ENCODE assay signal across 29 cellular contexts in genomic region chr5:111762895-111763294, GRCh38. TPM values are rescaled to one million over a fixed set of nuclear protein-coding genes. Genes with fewer than 3 reads are reported as not detected.
DNase-seq lines count a peak whose midpoint lies in the region; ATAC-seq, FAIRE-seq and TF ChIP-seq lines count a peak whose summit lies in the region.
"Had no signal": no experiment of that assay in that cellular context is flagged by ENCODE, and none has a peak within 500 bp of the region (broad histone marks: within the 10 kb centered on the region; RNA-seq: fewer than 3 reads in every experiment).

No MANE protein-coding gene starts in this region.

- no peaks in the 10 kb centered on the region for H3K79me2 ChIP-seq in hepatocyte

- no peak overlapping the region for H2AFZ ChIP-seq in hepatocyte

- 40% methylated on average over 6 of the region's 6 CpGs for WGBS in hepatocyte (ENCODE audit: low lambda C conversion rate, missing lambda C conversion rate)

- no peaks in the 10 kb centered on the region for H3K27me3 ChIP-seq in hepatocyte
- H3K27me3 ChIP-seq: body of pancreas, tibial artery had no signal

- FAIRE-seq in urothelium cell line (lab: Jason Lieb, UNC), result no peak
- FAIRE-seq: GM12892, GM19239 had no signal

- no peaks in the 10 kb centered on the region for H4K20me1 ChIP-seq in hepatocyte (ENCODE audit: insufficient read depth, poor library complexity, severe bottlenecking)

- peaks cover 15% of the 10 kb centered on the region for H3K4me1 ChIP-seq in hepatocyte (ENCODE audit: insufficient read depth)

- H3K4me2 ChIP-seq in hepatocyte, result peak overlapping the region; percentile 11

- peak; percentile 58 for DNase-seq in NCI-H748 (lab: John Stamatoyannopoulos, UW; ENCODE audit: unreplicated experiment)
- DNase-seq in NCI-H748 treated with DMSO at 0.1 percent for 48 hours (lab: John Stamatoyannopoulos, UW), result no peak
- peak; percentile 86 for DNase-seq in astrocyte of the spinal cord (ENCODE audit: low read depth, low spot score)
- no peak for DNase-seq in hepatocyte (ENCODE audit: low spot score)
- DNase-seq in smooth muscle cell of the brain vasculature (ENCODE audit: low read depth, low spot score), result peak; percentile 77
- DNase-seq in HCEC 1CT, result no peak
- no peak for DNase-seq in urothelium cell line (ENCODE audit: low spot score)
- DNase-seq: activated B cell treated with CpG ODN at 0.5 μM for 24 hours; activated CD4-positive, alpha-beta T cell treated with anti-CD3 and anti-CD28 coated beads, Interleukin-2, amount 50 U/mL, for 4 hours; activated CD8-positive, alpha-beta memory T cell treated with anti-CD3 and anti-CD28 coated beads, Interleukin-2, amount 50 U/mL, for 4 hours; activated naive CD8-positive, alpha-beta T cell treated with anti-CD3 and anti-CD28 coated beads, Interleukin-2, amount 10 ng/mL, durations not matched to agents 7 days and 5 days; AML-193; body of pancreas; CD8-positive, alpha-beta memory T cell; hippocampal formation; Kasumi-1; mucosa of descending colon; NCI-H1092 treated with DMSO at 0.1 percent for 48 hours; NCI-H2081 treated with DMSO at 0.1 percent for 48 hours; NCI-H446; stimulated activated CD4-positive, alpha-beta T cell treated with anti-CD3 and anti-CD28 coated beads, Interleukin-12 subunit alpha, Interleukin-12 subunit beta, amount 100 ng/mL, for 4 hours; stimulated activated naive CD8-positive, alpha-beta T cell treated with anti-CD3 and anti-CD28 coated beads, Interleukin-15, amount 100 ng/mL, for 72 hours; T1000; tibial artery had no signal

- H3K9me3 ChIP-seq in hepatocyte (ENCODE audit: low read depth), result no peaks in the 10 kb centered on the region
- H3K9me3 ChIP-seq: body of pancreas, mucosa of descending colon, tibial artery had no signal

- H3K36me3 ChIP-seq in hepatocyte (replicated peaks; ENCODE audit: insufficient read depth, low read depth), result no peaks in the 10 kb centered on the region
- H3K36me3 ChIP-seq: tibial artery had no signal

- H3K4me3 ChIP-seq in astrocyte of the spinal cord (ENCODE audit: low read depth, low read length) (no peak overlapping the region), hepatocyte (no peak overlapping the region)
- H3K4me3 ChIP-seq: body of pancreas, coronary artery, mucosa of descending colon, tibial artery had no signal

- in situ Hi-C loops in astrocyte of the spinal cord (cut with HindIII; ENCODE audit: low sequenced_read_pairs), result no loop called here

- H3K27ac ChIP-seq in hepatocyte, result no peak overlapping the region
- H3K27ac ChIP-seq: body of pancreas, coronary artery, RWPE1, tibial artery had no signal

- H3K9me2 ChIP-seq in hepatocyte (replicated peaks; ENCODE audit: insufficient read depth), result no peaks in the 10 kb centered on the region

- TF ChIP-seq CTCF in astrocyte of the spinal cord (IDR thresholded peaks at IDR 0.05; ENCODE audit: low read depth, low read length) (no peak), hepatocyte (IDR thresholded peaks at IDR 0.05; ENCODE audit: poor library complexity) (no peak)

- no peak for ATAC-seq in HG03108 (IDR thresholded peaks at IDR 0.05; ENCODE audit: unreplicated experiment)
- ATAC-seq: body of pancreas; mucosa of descending colon; stimulated activated naive CD8-positive, alpha-beta T cell treated with anti-CD3 and anti-CD28 coated beads, Interleukin-15, amount 100 ng/mL, for 72 hours had no signal

RNA-seq across cellular contexts. Expression of gene NREP, which starts 5.9 kb away (rescaled TPM):
- total RNA-seq in hepatocyte, result 263 and 294 TPM in 2 replicates
- polyA plus RNA-seq in hepatocyte, result 148 and 177 TPM in 2 replicates

Comparison
In these comparisons a context has a peak if more than half of its experiments do, and no peak if none do; other contexts are left out.
1. DNase-seq: peak in NCI-H748 (single experiment), astrocyte of the spinal cord (single experiment) and smooth muscle cell of the brain vasculature (single experiment); none in NCI-H748 treated with DMSO at 0.1 percent for 48 hours (single experiment), hepatocyte (single experiment), HCEC 1CT (single experiment) and urothelium cell line (single experiment).